Comparison of ENCODE assay signal across 24 cellular contexts in genomic region chr16:88974641-88975215, GRCh38.
A peak's percentile ranks its signal among the peaks of the same experiment; 100 is the strongest.
DNase-seq lines count a peak whose midpoint lies in the region; ATAC-seq and TF ChIP-seq lines count a peak whose summit lies in the region.
"Had no signal": no experiment of that assay in that cellular context is flagged by ENCODE, and none has a peak within 500 bp of the region (broad histone marks: within the 10 kb centered on the region; RNA-seq: fewer than 3 reads in every experiment).

No MANE protein-coding gene starts in this region.

- POLR2A ChIA-PET in HEK293 (lab: Yijun Ruan, JAX): no interaction called here

- peaks cover 7% of the 10 kb centered on the region; the same call in 1 of the 2 replicates for H3K79me2 ChIP-seq in SU-DHL-6 (ENCODE audit: insufficient read depth, low read length)

- peaks cover 3% of the 10 kb centered on the region for H3K36me3 ChIP-seq in GM06990 (ENCODE audit: control insufficient read depth, insufficient read depth, low read length)
- no peaks in the 10 kb centered on the region for H3K36me3 ChIP-seq in HEK293 (ENCODE audit: control insufficient read depth in 2 of 2, insufficient read depth in 1 of 2, low read length in 2 of 2)
- no peaks in the 10 kb centered on the region for H3K36me3 ChIP-seq in SU-DHL-6 (ENCODE audit: low read length)
- H3K36me3 ChIP-seq in neutrophil: peaks cover 8% of the 10 kb centered on the region
- H3K36me3 ChIP-seq: brain microvascular endothelial cell had no signal

- ATAC-seq in GM18861 (IDR thresholded peaks at IDR 0.05; ENCODE audit: unreplicated experiment): no peak
- ATAC-seq in SK-N-SH treated with all-trans-retinoic acid at 6 μM for 48 hours: no peak

- H3K9me3 ChIP-seq in HEK293 (ENCODE audit: control insufficient read depth, insufficient read depth, low read depth, low read length) (no peaks in the 10 kb centered on the region), SU-DHL-6 (ENCODE audit: insufficient read depth, low read length) (no peaks in the 10 kb centered on the region), neutrophil (no peaks in the 10 kb centered on the region)

- H3K9me2 ChIP-seq in SU-DHL-6 (replicated peaks; ENCODE audit: insufficient read depth, low read length): no peaks in the 10 kb centered on the region

- H3F3A ChIP-seq in SU-DHL-6 (ENCODE audit: insufficient read depth): peaks cover 83% of the 10 kb centered on the region

- no peak overlapping the region for H2AFZ ChIP-seq in SU-DHL-6 (ENCODE audit: low read depth, low read length, severe bottlenecking)

- no peaks in the 10 kb centered on the region for H3K27me3 ChIP-seq in GM06990 (replicated peaks; ENCODE audit: control insufficient read depth, insufficient read depth, low read length)
- no peaks in the 10 kb centered on the region for H3K27me3 ChIP-seq in SU-DHL-6 (ENCODE audit: low read length)
- H3K27me3 ChIP-seq in neutrophil: no peaks in the 10 kb centered on the region

- intact Hi-C loops in posterior cingulate gyrus (cut with DNase I): no loop called here

- TF ChIP-seq CTCF in GM06990 (IDR thresholded peaks at IDR 0.05; ENCODE audit: insufficient read depth, low read length, poor library complexity, severe bottlenecking) (no peak), HEK293 (tag by site-specific recombination; IDR thresholded peaks at IDR 0.05) (no peak), SU-DHL-6 (IDR thresholded peaks at IDR 0.05; ENCODE audit: insufficient read depth, low read length, poor library complexity, severe bottlenecking) (no peak), neutrophil (IDR thresholded peaks at IDR 0.05) (no peak)

- H3K4me3 ChIP-seq in GM06990 (replicated peaks; ENCODE audit: low read depth, low read length): peak overlapping the region; percentile 85
- H3K4me3 ChIP-seq in HEK293 (ENCODE audit: low read depth, low read length): no peak overlapping the region
- peak overlapping the region; percentile 4 for H3K4me3 ChIP-seq in SU-DHL-6 (ENCODE audit: insufficient read depth, low read length, poor library complexity, severe bottlenecking)
- peak overlapping the region; percentile 69 to 70 for H3K4me3 ChIP-seq in neutrophil (ENCODE audit: low read depth in 1 of 2, low read length in 1 of 2)
- H3K4me3 ChIP-seq: smooth muscle cell had no signal

- H4K20me1 ChIP-seq in SU-DHL-6 (ENCODE audit: low read depth, low read length): no peaks in the 10 kb centered on the region

- DNase-seq in GM06990 (ENCODE audit: extremely low read depth, insufficient read length): no peak
- no peak for DNase-seq in GM19238 (ENCODE audit: insufficient read length, low spot score)
- no peak for DNase-seq in posterior cingulate gyrus
- DNase-seq: activated CD4-positive, alpha-beta memory T cell treated with anti-CD3 and anti-CD28 coated beads, Interleukin-2, amount 10 ng/mL, durations not matched to agents 7 days and 5 days; activated effector memory CD4-positive, alpha-beta T cell treated with anti-CD3 and anti-CD28 coated beads, Interleukin-2, amount 50 U/mL, for 16 hours; activated T-cell treated with anti-CD3 and anti-CD28 coated beads for 4 hours; brain microvascular endothelial cell; DMS79 treated with DMSO at 0.1 percent for 48 hours; HCEC 1CT; Karpas-422; NCI-H1092; NCI-H1930; NCI-H2227 treated with DMSO at 0.1 percent for 48 hours; NCI-H774; nucleus accumbens; stimulated activated CD4-positive, alpha-beta T cell treated with anti-CD3 and anti-CD28 coated beads, Interleukin-4, amount 100 ng/mL, for 1 hour; trophoblast cell had no signal

- peak overlapping the region; percentile 70 for H3K4me2 ChIP-seq in SU-DHL-6 (ENCODE audit: low read depth, low read length, poor library complexity, severe bottlenecking)
- H3K4me2 ChIP-seq: smooth muscle cell had no signal

- H3K27ac ChIP-seq in HEK293 (ENCODE audit: extremely low read depth, low read depth, low read length) (no peak overlapping the region), SU-DHL-6 (ENCODE audit: low read depth, low read length) (peak overlapping the region; percentile 94), neutrophil (no peak overlapping the region)
- H3K27ac ChIP-seq: brain microvascular endothelial cell, VCaP had no signal

- peak overlapping the region; percentile 71 for H3K9ac ChIP-seq in SU-DHL-6 (ENCODE audit: low read length)

- CTCF ChIA-PET in HEK293 (lab: Yijun Ruan, JAX): no interaction called here

- no peaks in the 10 kb centered on the region for H3K4me1 ChIP-seq in HEK293 (ENCODE audit: control insufficient read depth, insufficient read depth, low read length)
- H3K4me1 ChIP-seq in neutrophil (ENCODE audit: control insufficient read depth in 1 of 2, insufficient read depth in 1 of 2, low read depth in 1 of 2, low read length in 1 of 2): peaks cover 77 to 84% of the 10 kb centered on the region in 2 experiments

TF ChIP-seq in HEK293, 187 proteins besides CTCF, POLR2A, EP300 and RAD21:
- TF ChIP-seq SETDB1 (IDR thresholded peaks at IDR 0.05; ENCODE audit: insufficient read length, low read length): no peak
- TF ChIP-seq GLIS1 (tag by site-specific recombination; IDR thresholded peaks at IDR 0.05): peak; percentile 67

TF ChIP-seq in SK-N-SH treated with all-trans-retinoic acid at 6 μM for 48 hours, 23 proteins besides CTCF, POLR2A, EP300 and RAD21:
- TF ChIP-seq PPARA (CRISPR knock-in tag; IDR thresholded peaks at IDR 0.05; ENCODE audit: borderline replicate concordance): no peak
- no peak for TF ChIP-seq ZNF8 (CRISPR knock-in tag; IDR thresholded peaks at IDR 0.05)
- no peak for TF ChIP-seq CSRNP3 (CRISPR knock-in tag; IDR thresholded peaks at IDR 0.05)
- no peak for TF ChIP-seq ISL1 (CRISPR knock-in tag; IDR thresholded peaks at IDR 0.05)
